In genomic region chr3:13019243-13019701, GRCh38 we compare ENCODE assay signal across 9 cellular contexts. TPM values are rescaled to one million over a fixed set of nuclear protein-coding genes. Genes with fewer than 3 reads are reported as not detected.
DNase-seq lines count a peak whose midpoint lies in the region; ATAC-seq and TF ChIP-seq lines count a peak whose summit lies in the region.
"Had no signal": no experiment of that assay in that cellular context is flagged by ENCODE, and none has a peak within 500 bp of the region (broad histone marks: within the 10 kb centered on the region; RNA-seq: fewer than 3 reads in every experiment).

No MANE protein-coding gene starts in this region.

- POLR2A ChIA-PET in T-cell (lab: Charles Lee), result no interaction called here

- CTCF ChIA-PET in T-cell (lab: Charles Lee), result no interaction called here

- no peak overlapping the region for H3K27ac Mint-ChIP-seq in T-cell

- no peaks in the 10 kb centered on the region for H3K9me3 ChIP-seq in SJCRH30 (replicated peaks)

- no peaks in the 10 kb centered on the region for H3K36me3 Mint-ChIP-seq in T-cell

- no peak overlapping the region for H3K4me3 Mint-ChIP-seq in T-cell

- H3K27ac ChIP-seq in SJCRH30, result no peak overlapping the region
- no peak overlapping the region for H3K27ac ChIP-seq in rectal smooth muscle tissue (ENCODE audit: low read depth, low read length)

- H3K36me3 ChIP-seq in SJCRH30 (no peaks in the 10 kb centered on the region), rectal smooth muscle tissue (ENCODE audit: control insufficient read depth, insufficient read depth, low read length) (no peaks in the 10 kb centered on the region)

- no peaks in the 10 kb centered on the region for H3K27me3 ChIP-seq in SJCRH30
- H3K27me3 ChIP-seq in rectal smooth muscle tissue (ENCODE audit: control insufficient read depth, insufficient read depth, low read length), result no peaks in the 10 kb centered on the region

- ATAC-seq in T-cell (replicated peaks in 1 of 4), result no peak

- no peak overlapping the region for H3K4me3 ChIP-seq in SJCRH30
- H3K4me3 ChIP-seq in rectal smooth muscle tissue (ENCODE audit: low read length), result peak overlapping the region; percentile 14

- TF ChIP-seq CTCF in GM13977 (IDR thresholded peaks at IDR 0.05; ENCODE audit: extremely low read depth, insufficient read depth, missing control alignments), result no peak

- peaks cover 19 to 33% (median 26%) of the 10 kb centered on the region in 3 donors for H3K4me1 Mint-ChIP-seq in T-cell

- H3K4me1 ChIP-seq in SJCRH30 (peaks cover 61% of the 10 kb centered on the region), rectal smooth muscle tissue (ENCODE audit: control insufficient read depth, insufficient read depth, low read length) (peaks cover 2% of the 10 kb centered on the region)

- no peaks in the 10 kb centered on the region for H3K9me3 Mint-ChIP-seq in T-cell

- in situ Hi-C loops in GM13977 (cut with MboI; ENCODE audit: low pct_unique_long_range_greater_than_20kb, low sequenced_read_pairs, unreplicated experiment), result no loop called here

- no peaks in the 10 kb centered on the region for H3K27me3 Mint-ChIP-seq in T-cell

- DNase-seq in EH (ENCODE audit: low read depth) (peak; percentile 86), SJCRH30 (peak; percentile 76 to 77), glomerular visceral epithelial cell (ENCODE audit: extremely low spot score) (peak; percentile 68), T-cell (no peak), NCI-H2081 (lab: John Stamatoyannopoulos, UW) (no peak), GM13977 (ENCODE audit: low spot score) (no peak)
- no peak for DNase-seq in activated CD4-positive, alpha-beta T cell treated with anti-CD3 and anti-CD28 coated beads for 4 hours
- DNase-seq: NCI-H1105 had no signal

- H3K9ac ChIP-seq in rectal smooth muscle tissue (ENCODE audit: low read length), result no peak overlapping the region

RNA-seq across cellular contexts. Expression of gene IQSEC1, which starts 54.0 kb away (rescaled TPM):
- total RNA-seq in SJCRH30 (2014; rRNA removed; shearing (Covaris generic)), result 5.7 and 6.8 TPM in 2 replicates
- 100 to 1,000 TPM in 1 of 5 donors, 10 to 100 TPM in 4; 73.7 to 113 (median 86.9) TPM for total RNA-seq in T-cell

Comparison
In these comparisons a context has a peak if more than half of its experiments do, and no peak if none do; other contexts are left out.
1. DNase-seq: peak in EH (single experiment), SJCRH30 (2 of 2) and glomerular visceral epithelial cell (single experiment); none in activated CD4-positive, alpha-beta T cell treated with anti-CD3 and anti-CD28 coated beads for 4 hours (0 of 2), T-cell (0 of 34), NCI-H2081 (0 of 2) and GM13977 (single experiment).